Comparison of ENCODE assay signal across 9 cellular contexts in the genomic region with DNA sequence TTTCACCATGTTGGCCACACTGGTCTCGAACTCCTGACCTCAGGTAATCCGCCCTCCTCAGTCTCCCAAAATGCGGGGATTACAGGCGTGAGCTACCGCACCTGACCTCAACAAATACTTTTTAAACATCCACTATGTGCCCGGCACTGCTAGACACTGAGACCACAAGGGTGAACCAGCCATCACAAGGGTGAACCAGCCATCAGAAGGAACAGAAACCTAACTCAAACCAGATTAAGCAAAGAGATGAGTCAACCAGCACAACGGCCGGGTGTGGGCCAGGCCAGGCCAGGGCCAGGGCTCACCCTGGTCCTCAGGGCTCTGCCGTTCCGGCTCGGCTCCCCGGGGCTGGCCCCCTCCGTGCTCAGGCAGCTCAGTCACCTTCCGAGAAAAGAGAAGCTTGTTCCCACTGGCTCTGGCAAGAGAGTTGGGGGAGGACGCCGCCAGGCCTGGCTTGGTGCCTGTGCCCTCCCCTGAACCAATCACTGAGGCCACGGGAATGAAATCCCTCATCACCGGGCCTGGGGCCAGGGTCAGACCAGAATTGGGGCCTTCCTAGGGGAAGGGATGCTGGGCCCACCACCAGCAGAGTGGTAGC. TPM values are rescaled to one million over a fixed set of nuclear protein-coding genes. Genes with fewer than 3 reads are reported as not detected.
DNase-seq lines count a peak whose midpoint lies in the region; ATAC-seq, FAIRE-seq and TF ChIP-seq lines count a peak whose summit lies in the region.
"Had no signal": no experiment of that assay in that cellular context is flagged by ENCODE, and none has a peak within 500 bp of the region (broad histone marks: within the 10 kb centered on the region; RNA-seq: fewer than 3 reads in every experiment).

No MANE protein-coding gene starts in this region.

- no peaks in the 10 kb centered on the region for H3K9me2 ChIP-seq in PC-9 (ENCODE audit: insufficient read depth)

- no peaks in the 10 kb centered on the region for H3K27me3 ChIP-seq in osteoblast (ENCODE audit: insufficient read depth, low read length)
- no peaks in the 10 kb centered on the region for H3K27me3 ChIP-seq in PC-9 (ENCODE audit: insufficient read depth, low read depth)

- DNase-seq in GM13977 (ENCODE audit: low spot score), result peak; percentile 64
- DNase-seq in cerebellum (ENCODE audit: low spot score), result peak; percentile 56
- DNase-seq in osteoblast (ENCODE audit: insufficient read length, low spot score, missing footprints), result peak; percentile 94
- no peak for DNase-seq in NCI-H2081 (lab: John Stamatoyannopoulos, UW)
- DNase-seq in D721Med (ENCODE audit: insufficient read length, low spot score), result no peak
- DNase-seq in DMS53 treated with DMSO at 0.1 percent for 48 hours (lab: John Stamatoyannopoulos, UW; ENCODE audit: unreplicated experiment), result no peak
- DNase-seq in PC-9, result no peak
- DNase-seq: glutamatergic neuron had no signal

- intact Hi-C loops in PC-9 (cut with micrococcal nuclease; ENCODE audit: unreplicated experiment), result no loop called here

- CTCF ChIA-PET in PC-9 (lab: Charles Lee), result no interaction called here

- H3K27ac ChIP-seq in osteoblast (ENCODE audit: low read depth, low read length) (no peak overlapping the region), PC-9 (no peak overlapping the region)

- TF ChIP-seq CTCF in GM13977 (IDR thresholded peaks at IDR 0.05; ENCODE audit: extremely low read depth, insufficient read depth, missing control alignments), result no peak
- TF ChIP-seq CTCF in osteoblast (IDR thresholded peaks at IDR 0.05; ENCODE audit: extremely low read depth, low read depth, low read length), result no peak
- TF ChIP-seq CTCF in D721Med (IDR thresholded peaks at IDR 0.05; ENCODE audit: insufficient read depth, missing control alignments), result no peak
- no peak for TF ChIP-seq CTCF in PC-9 (conservative IDR thresholded peaks at IDR 0.05)

- POLR2A ChIA-PET in PC-9 (lab: Charles Lee; ENCODE audit: unreplicated experiment), result no interaction called here

- H4K20me1 ChIP-seq in osteoblast (ENCODE audit: insufficient read depth, low read length), result no peaks in the 10 kb centered on the region
- H4K20me1 ChIP-seq in PC-9 (ENCODE audit: insufficient read depth), result no peaks in the 10 kb centered on the region

- in situ Hi-C loops in GM13977 (cut with MboI; ENCODE audit: low pct_unique_long_range_greater_than_20kb, low sequenced_read_pairs, unreplicated experiment), result no loop called here

- H3K4me1 ChIP-seq in osteoblast (ENCODE audit: insufficient read depth, low read length) (peaks cover 5% of the 10 kb centered on the region), PC-9 (replicated peaks; ENCODE audit: insufficient read depth) (no peaks in the 10 kb centered on the region)

- H3K4me3 ChIP-seq in osteoblast (ENCODE audit: insufficient read depth, low read length) (no peak overlapping the region), PC-9 (no peak overlapping the region)

- no peaks in the 10 kb centered on the region for H3K36me3 ChIP-seq in osteoblast (ENCODE audit: insufficient read depth, low read length)
- no peaks in the 10 kb centered on the region for H3K36me3 ChIP-seq in PC-9 (ENCODE audit: low read depth)

- ATAC-seq in HG02885 (IDR thresholded peaks at IDR 0.05; ENCODE audit: poor library complexity, unreplicated experiment), result peak; percentile 87

- BruUV-seq in PC-9 (replicated peaks; lab: Mats Ljungman, UMichigan), result no TSS peak

- H3K9me3 ChIP-seq in osteoblast (ENCODE audit: low read depth, low read length) (no peaks in the 10 kb centered on the region), PC-9 (ENCODE audit: insufficient read depth, low read depth) (no peaks in the 10 kb centered on the region)

- no peaks in the 10 kb centered on the region for H3K79me2 ChIP-seq in osteoblast (ENCODE audit: insufficient read depth, low read length)
- no peaks in the 10 kb centered on the region for H3K79me2 ChIP-seq in PC-9 (ENCODE audit: low read depth)

- peak overlapping the region; percentile 23 for H3K4me2 ChIP-seq in osteoblast (ENCODE audit: insufficient read depth, low read length)
- no peak overlapping the region for H3K4me2 ChIP-seq in PC-9

- H3F3A ChIP-seq in PC-9 (ENCODE audit: insufficient read depth, low read depth), result peaks cover 4% of the 10 kb centered on the region

- H2AFZ ChIP-seq in osteoblast (ENCODE audit: low read length) (peak overlapping the region; percentile 85), PC-9 (no peak overlapping the region)

- no peak for FAIRE-seq in D721Med (lab: Jason Lieb, UNC)

RNA-seq across cellular contexts. Expression of a gene that starts 4.4 kb away (rescaled TPM):
- not detected for total RNA-seq in cerebellum
- not detected in 2 replicates for total RNA-seq in osteoblast
- total RNA-seq in PC-9 (2021), result not detected in 2 replicates

Comparison
In these comparisons a context has a peak if more than half of its experiments do, and no peak if none do; other contexts are left out.
1. DNase-seq: peak in GM13977 (single experiment), cerebellum (single experiment) and osteoblast (single experiment); none in NCI-H2081 (0 of 2), D721Med (single experiment), DMS53 treated with DMSO at 0.1 percent for 48 hours (single experiment) and PC-9 (0 of 2).